8 cellular contexts compared by ENCODE assay signal in the genomic region with DNA sequence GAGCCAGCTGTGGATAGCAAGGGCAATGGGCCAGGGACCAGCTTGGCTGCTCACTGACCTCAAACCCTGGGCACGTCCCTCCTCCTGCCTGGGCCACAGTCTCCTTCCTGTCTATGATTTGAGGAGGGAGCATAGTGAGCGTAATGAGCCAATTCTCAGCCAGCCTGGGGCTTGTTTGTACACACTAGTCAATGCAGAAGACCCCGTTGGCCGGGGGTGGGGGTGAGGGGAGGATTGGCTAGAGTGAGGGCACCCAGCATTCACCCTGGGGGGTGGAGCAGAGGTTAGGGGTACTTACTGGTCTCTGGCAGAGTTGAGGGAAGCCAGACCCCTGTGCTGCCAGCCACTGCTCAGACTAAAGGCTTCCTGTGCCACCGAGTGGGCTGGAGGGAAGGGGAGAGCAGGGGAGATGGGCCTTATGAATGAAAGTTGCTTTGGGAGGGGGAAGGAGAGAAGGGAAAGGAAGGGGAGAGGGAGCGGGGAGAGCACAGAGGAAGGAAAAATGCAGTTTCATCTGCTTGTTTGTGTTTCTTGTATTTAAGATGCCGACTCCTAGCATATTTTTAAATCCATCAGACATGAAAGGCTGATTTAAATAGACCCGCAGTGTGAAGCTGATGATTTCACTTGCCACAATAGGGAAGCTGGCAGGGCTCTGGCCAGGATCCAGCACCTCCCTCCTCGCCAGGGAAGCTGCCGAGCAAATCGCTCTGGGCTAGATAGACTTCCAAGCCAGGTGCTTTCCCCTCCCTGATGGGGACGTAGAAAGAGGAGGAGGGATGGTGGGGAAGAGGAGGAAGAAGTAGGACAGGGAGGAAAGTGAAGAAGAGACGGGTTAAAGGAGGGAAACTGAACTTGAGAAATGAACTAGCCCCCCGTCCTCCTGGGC.
DNase-seq lines count a peak whose midpoint lies in the region; ATAC-seq and TF ChIP-seq lines count a peak whose summit lies in the region.

No MANE protein-coding gene starts in this region.

- ATAC-seq in foreskin keratinocyte (peak; percentile 67), GM18907 (IDR thresholded peaks at IDR 0.05; ENCODE audit: unreplicated experiment) (no peak), omental fat pad (ENCODE audit: low FRiP score) (no peak), HG03097 (IDR thresholded peaks at IDR 0.05; ENCODE audit: low FRiP score, unreplicated experiment) (no peak), HG03460 (IDR thresholded peaks at IDR 0.05; ENCODE audit: unreplicated experiment) (no peak)

- peaks cover 64% of the 10 kb centered on the region for H3K27me3 ChIP-seq in foreskin keratinocyte

- no peak for TF ChIP-seq CTCF in foreskin keratinocyte (conservative IDR thresholded peaks at IDR 0.05)
- TF ChIP-seq CTCF in omental fat pad (IDR thresholded peaks at IDR 0.05) = no peak

- peak; percentile 29 for DNase-seq in HPDE6-E6E7 (ENCODE audit: extremely low spot score)
- peak; percentile 80 for DNase-seq in NCI-H748 (lab: John Stamatoyannopoulos, UW; ENCODE audit: unreplicated experiment)
- peak; percentile 23 to 56 for DNase-seq in foreskin keratinocyte
- DNase-seq in putamen (ENCODE audit: low spot score) = peak; percentile 68
- no peak for DNase-seq in omental fat pad (ENCODE audit: low spot score)

- no peak overlapping the region for H3K27ac ChIP-seq in foreskin keratinocyte

- H3K4me1 ChIP-seq in foreskin keratinocyte = no peaks in the 10 kb centered on the region
